In genomic region chr16:31873556-31874353, GRCh38 we compare ENCODE assay signal across 1 cellular context.
TF ChIP-seq lines count a peak whose summit lies in the region.

TSS of gene ZNF267 (plus strand) at chr16:31873807. CDS start at chr16:31873967, 160 bp downstream.

TF ChIP-seq in HCT116, 20 proteins besides CTCF, POLR2A, EP300 and RAD21 (continued from another document):
- TF ChIP-seq ZBTB33 (IDR thresholded peaks at IDR 0.05; ENCODE audit: extremely low read depth, insufficient replicate concordance, low read length) (no peak), ZFX (IDR thresholded peaks at IDR 0.05) (peak; percentile 65), ZNF274 (IDR thresholded peaks at IDR 0.05; ENCODE audit: low read depth, low read length) (no peak), JUND (IDR thresholded peaks at IDR 0.05) (no peak), SRF (IDR thresholded peaks at IDR 0.05; ENCODE audit: low read depth) (no peak), EGR1 (IDR thresholded peaks at IDR 0.05; ENCODE audit: low read depth) (peak; percentile 62; the same call in 1 of the 2 replicates), CEBPB (IDR thresholded peaks at IDR 0.05; ENCODE audit: low read depth) (no peak), EZH2 (IDR thresholded peaks at IDR 0.05) (no peak), SIN3A (IDR thresholded peaks at IDR 0.05; ENCODE audit: low read depth) (peak; percentile 50; the same call in 1 of the 2 replicates), TCF7L2 (IDR thresholded peaks at IDR 0.05; ENCODE audit: borderline replicate concordance, extremely low read depth, insufficient read depth, insufficient read length) (no peak), REST (IDR thresholded peaks at IDR 0.05; ENCODE audit: low read depth) (no peak)
